6 cellular contexts compared by ENCODE assay signal in the genomic region with DNA sequence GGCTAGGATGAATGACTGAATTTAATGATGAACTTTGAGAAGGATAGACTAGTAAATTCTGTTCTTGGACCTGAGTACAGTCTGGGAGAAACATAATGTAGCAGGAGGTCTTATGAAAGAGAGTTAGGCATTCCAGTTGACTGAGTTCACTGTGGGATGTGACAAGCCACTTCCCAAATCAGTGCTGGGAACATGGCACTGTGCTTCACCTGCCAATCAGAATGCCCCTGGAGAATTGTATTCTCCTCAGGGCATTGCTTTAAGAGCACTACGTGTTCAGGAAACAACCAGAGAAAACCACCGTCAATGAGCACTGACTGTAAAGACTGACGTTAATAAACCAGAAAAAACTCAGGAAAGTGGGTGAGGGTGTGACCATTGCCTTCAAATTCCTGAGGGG. TPM values are rescaled to one million over a fixed set of nuclear protein-coding genes. Genes with fewer than 3 reads are reported as not detected.
A peak's percentile ranks its signal among the peaks of the same experiment; 100 is the strongest.
DNase-seq lines count a peak whose midpoint lies in the region; ATAC-seq and TF ChIP-seq lines count a peak whose summit lies in the region.

No MANE protein-coding gene starts in this region.

- no peaks in the 10 kb centered on the region for H3K27me3 ChIP-seq in prostate gland (replicated peaks; ENCODE audit: insufficient read depth)

- peak overlapping the region in 1 of 2 donors; percentile 84 for H3K4me3 ChIP-seq in prostate gland

- intact Hi-C loops in prostate gland (cut with DNase I) = loop anchor here (5.0 kb wide), 1 partner anchor 73 kb away; the partner anchor contains the start of genes CREB3 and TLN1

- 56% methylated on average over 3 of the region's 3 CpGs for WGBS in prostate gland

- H3K4me3 Mint-ChIP-seq in IgD-negative memory B cell (peak overlapping the region; percentile 87 to 95 (median 92)), chondrocyte (ENCODE audit: unreplicated experiment) (peak overlapping the region; percentile 78)

- peaks cover 2% of the 10 kb centered on the region for H3K36me3 Mint-ChIP-seq in IgD-negative memory B cell
- peaks cover 10% of the 10 kb centered on the region for H3K36me3 Mint-ChIP-seq in chondrocyte (ENCODE audit: low read depth)

- H3K4me1 Mint-ChIP-seq in IgD-negative memory B cell (peaks cover 41 to 66% (median 53%) of the 10 kb centered on the region in 3 donors), chondrocyte (ENCODE audit: low read depth) (peaks cover 68% of the 10 kb centered on the region)

- no peak for TF ChIP-seq POLR2A in prostate gland (IDR thresholded peaks at IDR 0.05)

- no peak for TF ChIP-seq CTCF in chondrocyte (IDR thresholded peaks at IDR 0.05)
- no peak for TF ChIP-seq CTCF in prostate gland (IDR thresholded peaks at IDR 0.05)

- no peaks in the 10 kb centered on the region for H3K4me1 ChIP-seq in prostate gland (replicated peaks)

- H3K27ac Mint-ChIP-seq in IgD-negative memory B cell = peak overlapping the region; percentile 99 to 100 (median 100)
- H3K27ac Mint-ChIP-seq in chondrocyte (ENCODE audit: unreplicated experiment) = peak overlapping the region; percentile 90

- no peak for ATAC-seq in GM19351 (IDR thresholded peaks at IDR 0.05; ENCODE audit: unreplicated experiment)
- ATAC-seq in GM18502 (IDR thresholded peaks at IDR 0.05; ENCODE audit: poor library complexity, unreplicated experiment) = no peak
- ATAC-seq in GM21529 (IDR thresholded peaks at IDR 0.05; ENCODE audit: unreplicated experiment) = no peak

- DNase-seq in chondrocyte (ENCODE audit: low spot score) = no peak
- DNase-seq in prostate gland (ENCODE audit: low spot score) = no peak

- no peaks in the 10 kb centered on the region for H3K36me3 ChIP-seq in prostate gland

- no peaks in the 10 kb centered on the region for H3K9me3 ChIP-seq in prostate gland

- H3K9me3 Mint-ChIP-seq in IgD-negative memory B cell (peaks cover 0 to 5% (median 0%) of the 10 kb centered on the region in 3 donors), chondrocyte (ENCODE audit: low read depth) (no peaks in the 10 kb centered on the region)

- peak overlapping the region; percentile 85 to 93 for H3K27ac ChIP-seq in prostate gland

- H3K27me3 Mint-ChIP-seq in IgD-negative memory B cell (peaks cover 2% of the 10 kb centered on the region), chondrocyte (ENCODE audit: low read depth) (no peaks in the 10 kb centered on the region)

RNA-seq across cellular contexts. Expression of gene CCDC107, which starts 1.2 kb away (rescaled TPM):
- polyA plus RNA-seq in IgD-negative memory B cell = 77.4 TPM
- 31.1 to 55.2 TPM (median 52.2 TPM) in 3 replicates for total RNA-seq in chondrocyte
- total RNA-seq in prostate gland = 10 to 100 TPM; 22.8 to 26.2 TPM

RNA-seq across cellular contexts. Expression of gene RMRP, which starts 1.5 kb away (rescaled TPM):
- polyA plus RNA-seq in IgD-negative memory B cell = 30.5 TPM
- total RNA-seq in chondrocyte (11,782 to 13,339 TPM (median 12,386 TPM) in 3 replicates), prostate gland (over 10,000 TPM in 1 of 2 donors, 1,000 to 10,000 TPM in 1; 1,879 to 13,864 TPM)

RNA-seq across cellular contexts. Expression of gene ARHGEF39, which starts 5.7 kb away (rescaled TPM):
- 0.64 TPM for polyA plus RNA-seq in IgD-negative memory B cell
- total RNA-seq in chondrocyte = 0.79 to 2.3 TPM (median 0.85 TPM) in 3 replicates
- 1 to 10 TPM; 1.1 to 1.8 TPM for total RNA-seq in prostate gland

RNA-seq across cellular contexts. Expression of gene SIT1, which starts 8.6 kb away (rescaled TPM):
- 188 TPM for polyA plus RNA-seq in IgD-negative memory B cell
- total RNA-seq in chondrocyte (not detected in 3 replicates), prostate gland (under 1 TPM; 0.18 to 0.68 TPM)

RNA-seq across cellular contexts. Expression of gene CA9, which starts 14.4 kb away (rescaled TPM):
- not detected for polyA plus RNA-seq in IgD-negative memory B cell
- total RNA-seq in chondrocyte = 2.9 to 3.6 TPM in 2 of 3 replicates, not detected in the other
- total RNA-seq in prostate gland = not detected
